ENCODE assay signal across 13 cellular contexts in the genomic region with DNA sequence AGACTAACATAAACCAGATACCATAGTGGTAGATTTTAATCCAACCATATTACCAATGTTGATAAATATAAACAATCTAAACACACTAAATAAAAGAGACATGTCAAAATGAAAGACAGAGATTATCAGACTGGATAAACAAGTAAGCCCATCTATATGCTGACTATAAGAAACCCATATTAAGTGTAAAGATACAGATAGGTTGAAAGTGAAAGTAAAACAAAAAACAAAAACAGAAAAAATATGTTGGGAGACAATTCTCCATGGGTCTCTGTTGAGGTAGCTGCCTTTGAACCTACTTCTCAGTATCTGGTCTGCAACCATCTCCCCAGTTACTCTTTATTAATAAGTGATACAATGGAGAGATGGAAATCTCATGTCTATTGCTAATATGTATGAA. TPM values are rescaled to one million over a fixed set of nuclear protein-coding genes. Genes with fewer than 3 reads are reported as not detected.
A peak's percentile ranks its signal among the peaks of the same experiment; 100 is the strongest.
DNase-seq lines count a peak whose midpoint lies in the region; ATAC-seq, FAIRE-seq and TF ChIP-seq lines count a peak whose summit lies in the region.
"Had no signal": no experiment of that assay in that cellular context is flagged by ENCODE, and none has a peak within 500 bp of the region (broad histone marks: within the 10 kb centered on the region; RNA-seq: fewer than 3 reads in every experiment).

No MANE protein-coding gene starts in this region.

- H3K27me3 ChIP-seq in CD4-positive, alpha-beta memory T cell (ENCODE audit: insufficient read depth, low read length), result no peaks in the 10 kb centered on the region
- H3K27me3 ChIP-seq in GM12878 (replicated peaks in 1 of 2; ENCODE audit: control insufficient read depth in 2 of 2, insufficient read depth in 2 of 2, low read length in 1 of 2), result no peaks in the 10 kb centered on the region
- H3K27me3 ChIP-seq: brain microvascular endothelial cell had no signal

- no TSS peak for BruUV-seq in GM12878 (replicated peaks; lab: Mats Ljungman, UMichigan)

- TF ChIP-seq EP300 in GM12878 (IDR thresholded peaks at IDR 0.05; ENCODE audit: borderline replicate concordance in 1 of 2, control insufficient read depth in 1 of 2, low read depth in 2 of 2, low read length in 2 of 2), result no peak

- RAD21 ChIA-PET in GM12878 (lab: Charles Lee; ENCODE audit: unreplicated experiment), result interaction anchor here (1.7 to 3.2 kb wide), 2 partner anchors 16 to 203 kb away, joined by 7 to 16 read pairs; no protein-coding TSS in a partner anchor

- intact Hi-C loops in CD4-positive, alpha-beta memory T cell (cut with micrococcal nuclease), result loop anchor here (2.0 kb wide), 1 partner anchor 17 kb away; no protein-coding TSS in a partner anchor
- intact Hi-C loops in GM12878 (cut with micrococcal nuclease; ENCODE audit: unreplicated experiment), result no loop called here

- FAIRE-seq in GM12878 (lab: Jason Lieb, UNC) (no peak), H54 (lab: Jason Lieb, UNC) (no peak)

- peak overlapping the region; percentile 28 to 90 (median 80) for H3K27ac Mint-ChIP-seq in CD4-positive, alpha-beta memory T cell
- peak overlapping the region in 5 of 6 donors; percentile 39 to 76 (median 72) for H3K27ac Mint-ChIP-seq in naive B cell

- H3K4me1 ChIP-seq in CD4-positive, alpha-beta memory T cell (ENCODE audit: insufficient read depth, low read length), result peaks cover 16% of the 10 kb centered on the region
- no peaks in the 10 kb centered on the region for H3K4me1 ChIP-seq in GM12878 (ENCODE audit: control insufficient read depth, insufficient read depth, low read length)
- H3K4me1 ChIP-seq: parathyroid adenoma had no signal

- H3K4me1 Mint-ChIP-seq in CD4-positive, alpha-beta memory T cell, result peaks cover 25 to 41% (median 31%) of the 10 kb centered on the region in 4 donors
- H3K4me1 Mint-ChIP-seq in naive B cell, result peaks cover 11 to 35% (median 13%) of the 10 kb centered on the region in 3 donors

- ATAC-seq in GM12878 (peak; percentile 75), naive B cell (ENCODE audit: low read depth in 2 of 2) (peak; percentile 62 to 65), GM21526 (IDR thresholded peaks at IDR 0.05; ENCODE audit: low FRiP score, unreplicated experiment) (no peak)

- in situ Hi-C loops in GM12878 (cut with MboI), result no loop called here

- no peaks in the 10 kb centered on the region for H3K9me3 ChIP-seq in CD4-positive, alpha-beta memory T cell (ENCODE audit: control insufficient read depth in 1 of 2, low read length in 2 of 2)
- H3K9me3 ChIP-seq in KOPT-K1 (ENCODE audit: insufficient read depth, low read length, poor library complexity, severe bottlenecking) (peaks cover 28% of the 10 kb centered on the region), GM12878 (replicated peaks; ENCODE audit: control insufficient read depth, insufficient read depth, low read length) (peaks cover 28% of the 10 kb centered on the region)

- no peak for TF ChIP-seq RAD21 in GM12878 (IDR thresholded peaks at IDR 0.05; ENCODE audit: insufficient read depth, low read depth, low read length)

- H3K9ac ChIP-seq in GM12878 (ENCODE audit: control insufficient read depth, insufficient read depth, low read length), result no peak overlapping the region
- H3K9ac ChIP-seq: parathyroid adenoma had no signal

- TF ChIP-seq CTCF in GM12878 (IDR thresholded peaks at IDR 0.05 in 2 of 3, conservative IDR thresholded peaks at IDR 0.05 in 1 of 3; ENCODE audit: control insufficient read depth in 2 of 3, extremely low read depth in 1 of 3, insufficient read depth in 1 of 3, low read depth in 3 of 3, low read length in 3 of 3), result no peak

- no peak overlapping the region for H2AFZ ChIP-seq in GM12878 (ENCODE audit: control insufficient read depth, low read depth, low read length)
- H2AFZ ChIP-seq: parathyroid adenoma had no signal

- H3K27ac ChIP-seq in CD4-positive, alpha-beta memory T cell (ENCODE audit: low read depth, low read length), result peak overlapping the region; percentile 4
- H3K27ac ChIP-seq in KOPT-K1 (ENCODE audit: low read depth, low read length, poor library complexity, severe bottlenecking), result peak overlapping the region; percentile 37
- H3K27ac ChIP-seq in GM12878 (ENCODE audit: control insufficient read depth, insufficient read depth), result no peak overlapping the region
- H3K27ac ChIP-seq: brain microvascular endothelial cell, parathyroid adenoma had no signal

- POLR2A ChIA-PET in CD4-positive, alpha-beta memory T cell (lab: Charles Lee; ENCODE audit: partially characterized antibody), result interaction anchor here (1.1 to 3.0 kb wide), 3 partner anchors 16 to 203 kb away, joined by 3 to 17 read pairs (median 5); partner anchors contain the start of gene REV3L
- POLR2A ChIA-PET in GM12878 (lab: Charles Lee), result interaction anchor here (1.0 kb wide), 2 partner anchors 11 to 16 kb away, joined by 3 to 4 read pairs; no protein-coding TSS in a partner anchor

- peak in 3 of 5 donors; percentile 20 to 28 (median 27) for DNase-seq in CD4-positive, alpha-beta memory T cell
- DNase-seq in GM12878 (ENCODE audit: low read depth, low spot score), result no peak
- DNase-seq in naive B cell, result no peak
- DNase-seq in H54 (ENCODE audit: insufficient read length, low spot score), result no peak
- DNase-seq in anterior cingulate cortex (lab: John Stamatoyannopoulos, UW), result no peak
- DNase-seq in 8988T, result no peak
- DNase-seq: brain microvascular endothelial cell; DMS79; SHP77 treated with DMSO at 0.1 percent for 48 hours; stimulated activated CD4-positive, alpha-beta T cell treated with anti-CD3 and anti-CD28 coated beads, Interleukin-4, amount 100 ng/mL, for 24 hours had no signal

- peak overlapping the region; percentile 67 to 85 (median 75) for H3K4me3 Mint-ChIP-seq in CD4-positive, alpha-beta memory T cell
- H3K4me3 Mint-ChIP-seq in naive B cell, result peak overlapping the region in 2 of 8 donors; percentile 15 to 61

- no peaks in the 10 kb centered on the region for H3K27me3 Mint-ChIP-seq in CD4-positive, alpha-beta memory T cell
- H3K27me3 Mint-ChIP-seq in naive B cell, result no peaks in the 10 kb centered on the region

- SMC1A ChIA-PET in GM12878 (lab: Charles Lee; ENCODE audit: uncharacterized antibody, unreplicated experiment), result interaction anchor here (1.0 to 4.0 kb wide), 7 partner anchors 11 to 203 kb away, joined by 4 to 24 read pairs (median 6); a partner anchor contains a TSS

- H3K9me3 Mint-ChIP-seq in CD4-positive, alpha-beta memory T cell, result peaks cover 2 to 18% (median 5%) of the 10 kb centered on the region in 8 donors
- H3K9me3 Mint-ChIP-seq in naive B cell, result peaks cover 0 to 27% (median 16%) of the 10 kb centered on the region in 7 donors

- CTCF ChIA-PET in CD4-positive, alpha-beta memory T cell (lab: Charles Lee; ENCODE audit: partially characterized antibody), result interaction anchor here (1.1 to 2.1 kb wide), 2 partner anchors 17 to 203 kb away, joined by 3 to 12 read pairs; a partner anchor contains a TSS
- CTCF ChIA-PET in GM12878 (lab: Yijun Ruan, JAX), result interaction anchor here (1.0 to 3.2 kb wide), 5 partner anchors 16 to 351 kb away, joined by 3 to 11 read pairs (median 4); a partner anchor contains a TSS

- H4K20me1 ChIP-seq in GM12878 (ENCODE audit: control insufficient read depth, insufficient read depth), result no peaks in the 10 kb centered on the region

- peak overlapping the region in 1 of 2 donors; percentile 17 for H3K4me3 ChIP-seq in CD4-positive, alpha-beta memory T cell (ENCODE audit: low read length in 2 of 2)
- 0 out of 2 replicates have a peak overlapping the region, but pooled peaks have one; percentile 6 for H3K4me3 ChIP-seq in GM12878

- H3K36me3 ChIP-seq in CD4-positive, alpha-beta memory T cell (ENCODE audit: insufficient read depth, low read length), result no peaks in the 10 kb centered on the region
- H3K36me3 ChIP-seq in KOPT-K1 (ENCODE audit: insufficient read depth, low read length), result peaks cover 20% of the 10 kb centered on the region; the same call in 1 of the 2 replicates
- peaks cover 0 to 3% of the 10 kb centered on the region in 2 experiments; a peak in 2 of 4 replicates for H3K36me3 ChIP-seq in GM12878 (ENCODE audit: control insufficient read depth in 2 of 2, insufficient read depth in 2 of 2, low read length in 1 of 2)
- H3K36me3 ChIP-seq: brain microvascular endothelial cell had no signal

- peaks cover 61% of the 10 kb centered on the region for H3K79me2 ChIP-seq in GM12878 (ENCODE audit: control insufficient read depth, insufficient read depth, low read length)

- H3K4me2 ChIP-seq in GM12878 (ENCODE audit: control insufficient read depth, insufficient read depth), result no peak overlapping the region

- TF ChIP-seq POLR2A in GM12878 (IDR thresholded peaks at IDR 0.05; ENCODE audit: low read depth, low read length), result no peak
- TF ChIP-seq POLR2A in H54 (IDR thresholded peaks at IDR 0.05; ENCODE audit: low read depth, low read length), result no peak

- peaks cover 30 to 33% of the 10 kb centered on the region in 2 donors for H3K36me3 Mint-ChIP-seq in CD4-positive, alpha-beta memory T cell
- peaks cover 26 to 32% of the 10 kb centered on the region in 2 donors for H3K36me3 Mint-ChIP-seq in naive B cell

TF ChIP-seq in GM12878, 131 proteins besides CTCF, POLR2A, EP300 and RAD21:
- TF ChIP-seq NRF1 (conservative IDR thresholded peaks at IDR 0.05; ENCODE audit: low read depth, low read length), result no peak
- 0 out of 2 replicates have a peak, but pooled peaks have one; percentile 22 for TF ChIP-seq BMI1 (IDR thresholded peaks at IDR 0.05; ENCODE audit: borderline replicate concordance)
- no peak for TF ChIP-seq MEF2B (IDR thresholded peaks at IDR 0.05; ENCODE audit: partially characterized antibody, poor library complexity, severe bottlenecking)

RNA-seq across cellular contexts. Expression of gene REV3L, which starts 21.2 kb away (rescaled TPM):
- total RNA-seq in CD4-positive, alpha-beta memory T cell, result 10 to 100 TPM; 28.8 to 34.5 TPM
- polyA plus RNA-seq in CD4-positive, alpha-beta memory T cell, result 10 to 100 TPM in 1 of 2 donors, 1 to 10 TPM in 1; 8.0 to 20.2 TPM
- 133 and 149 TPM in 2 replicates for total RNA-seq in GM12878 (2013; cell fraction: nucleolus; rRNA removed)
- 24.9 and 32.5 TPM in 2 replicates for total RNA-seq in GM12878 (2014; rRNA removed)
- total RNA-seq in GM12878 (2014; rRNA removed; fragmentation: Illumina TruSeq; extraction: Trizol), result 29.3 and 30.1 TPM in 2 replicates
- total RNA-seq in GM12878 (2021), result 18.9 and 20.4 TPM in 2 replicates
- 6.9 TPM for polyA plus RNA-seq in GM12878 (2011; ENCODE audit: low read depth)
- 33.6 and 46.9 TPM in 2 replicates for polyA plus RNA-seq in GM12878 (2011; rRNA removed)
- polyA plus RNA-seq in GM12878 (2011; cell fraction: cytosol; rRNA removed), result 12.9 and 13.8 TPM in 2 replicates
- polyA plus RNA-seq in GM12878 (2011; cell fraction: nucleus; rRNA removed), result 24.7 and 30.4 TPM in 2 replicates
- polyA plus RNA-seq in GM12878 (2012), result 8.3 and 11.5 TPM in 2 replicates
- polyA plus RNA-seq in GM12878 (2014; fragmentation: Illumina TruSeq; extraction: Trizol), result 22.2 and 24.2 TPM in 2 replicates
- polyA plus RNA-seq in GM12878 (2014; fragmentation: Nextera tagmentation; extraction: Ambion mirVana), result 1 to 10 TPM; 7.6 to 8.6 TPM
- 13.6 and 17.9 TPM in 2 replicates for polyA plus RNA-seq in GM12878 (2014; rRNA removed)
- polyA plus RNA-seq in GM12878 (2016; fragmentation: Nextera tagmentation; extraction: Ambion mirVana), result 10 to 100 TPM; 20.9 to 22.5 TPM
- 43.9 and 57.9 TPM in 2 replicates for polyA minus RNA-seq in GM12878 (2011; rRNA and poly(A)+ RNA removed)
- 21.4 and 26.6 TPM in 2 replicates for polyA minus RNA-seq in GM12878 (2011; cell fraction: cytosol; rRNA and poly(A)+ RNA removed)
- 42.3 and 68.2 TPM in 2 replicates for polyA minus RNA-seq in GM12878 (2011; cell fraction: nucleus; rRNA and poly(A)+ RNA removed)
- 10 to 100 TPM in 2 of 6 donors, 1 to 10 TPM in 4; 3.2 to 18.5 (median 8.8) TPM for polyA plus RNA-seq in naive B cell (ENCODE audit: low read depth in 6 of 6)

Comparison
In these comparisons a context has a peak if more than half of its experiments do, and no peak if none do; other contexts are left out.
1. DNase-seq: peak in CD4-positive, alpha-beta memory T cell (3 of 5); none in GM12878 (single experiment), naive B cell (single experiment), H54 (single experiment), anterior cingulate cortex (0 of 58) and 8988T (single experiment).